8 cellular contexts compared by ENCODE assay signal in the genomic region with DNA sequence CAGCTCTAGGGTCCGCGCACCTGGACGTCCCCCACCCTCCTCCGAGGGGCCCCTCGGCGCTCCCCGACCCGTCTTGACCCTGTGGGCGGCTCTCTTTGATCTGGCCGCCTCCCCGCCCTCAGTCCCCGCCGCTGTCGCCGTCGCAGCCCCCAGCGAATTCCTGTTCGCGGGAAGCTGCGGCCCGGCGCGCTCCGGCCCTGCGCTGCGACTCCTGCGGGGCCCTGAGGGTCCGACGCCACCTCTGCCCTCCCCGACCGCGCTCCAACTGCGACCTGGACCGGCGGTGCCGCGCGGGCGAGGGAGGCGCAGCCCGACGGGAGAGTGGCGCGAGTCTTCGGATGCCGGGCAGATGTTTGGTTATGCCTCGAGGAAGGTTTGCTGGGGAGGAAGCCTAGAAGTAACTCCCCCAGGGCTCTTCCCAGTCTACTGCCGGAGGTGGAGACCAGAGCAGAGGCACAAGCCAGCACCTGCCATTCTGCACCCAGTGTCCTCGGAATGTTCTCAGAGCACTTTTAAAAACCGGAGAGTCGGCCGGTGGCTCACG. TPM values are rescaled to one million over a fixed set of nuclear protein-coding genes. Genes with fewer than 3 reads are reported as not detected.
DNase-seq lines count a peak whose midpoint lies in the region; ATAC-seq, FAIRE-seq and TF ChIP-seq lines count a peak whose summit lies in the region.

No MANE protein-coding gene starts in this region.

- peaks cover 0 to 8% (median 5%) of the 10 kb centered on the region in 7 donors for H3K4me1 Mint-ChIP-seq in naive thymus-derived CD4-positive, alpha-beta T cell

- peak overlapping the region in 9 of 10 donors; percentile 25 to 80 (median 55) for H3K4me3 Mint-ChIP-seq in naive thymus-derived CD4-positive, alpha-beta T cell

- POLR2A ChIA-PET in naive thymus-derived CD4-positive, alpha-beta T cell (lab: Charles Lee) = no interaction called here

- H3K36me3 Mint-ChIP-seq in naive thymus-derived CD4-positive, alpha-beta T cell = peaks cover 0 to 9% (median 5%) of the 10 kb centered on the region in 5 donors

- peaks cover 5% of the 10 kb centered on the region for H3K4me1 ChIP-seq in colonic mucosa
- peaks cover 0 to 6% of the 10 kb centered on the region in 2 donors for H3K4me1 ChIP-seq in naive thymus-derived CD4-positive, alpha-beta T cell (ENCODE audit: control insufficient read depth in 2 of 2, insufficient read depth in 2 of 2, low read length in 2 of 2)
- H3K4me1 ChIP-seq in kidney (ENCODE audit: control insufficient read depth in 1 of 2, insufficient read depth in 1 of 2, low read depth in 1 of 2, low read length in 2 of 2) = peaks cover 0 to 10% of the 10 kb centered on the region in 2 donors

- H3K36me3 ChIP-seq in colonic mucosa (no peaks in the 10 kb centered on the region), kidney (ENCODE audit: control insufficient read depth in 1 of 2, insufficient read depth in 2 of 2, low read length in 2 of 2) (no peaks in the 10 kb centered on the region)
- H3K36me3 ChIP-seq in naive thymus-derived CD4-positive, alpha-beta T cell (ENCODE audit: control insufficient read depth in 2 of 3, insufficient read depth in 3 of 3, low read length in 3 of 3) = no peaks in the 10 kb centered on the region

- H3K9ac ChIP-seq in colonic mucosa (ENCODE audit: low read depth in 2 of 2, low read length in 2 of 2) = no peak overlapping the region
- H3K9ac ChIP-seq in kidney (ENCODE audit: low read length in 2 of 2) = no peak overlapping the region

- H3K4me3 ChIP-seq in colonic mucosa (peak overlapping the region; percentile 51), kidney (ENCODE audit: low read length in 2 of 2) (peak overlapping the region in 1 of 2 donors; percentile 49)
- H3K4me3 ChIP-seq in naive thymus-derived CD4-positive, alpha-beta T cell (ENCODE audit: low read length) = no peak overlapping the region

- peaks cover 34 to 46% (median 38%) of the 10 kb centered on the region in 5 donors for H3K27me3 Mint-ChIP-seq in naive thymus-derived CD4-positive, alpha-beta T cell

- TF ChIP-seq CTCF in colonic mucosa (IDR thresholded peaks at IDR 0.05) (no peak), kidney (IDR thresholded peaks at IDR 0.05; ENCODE audit: borderline replicate concordance, extremely low read depth, insufficient read depth) (no peak)

- CTCF ChIA-PET in naive thymus-derived CD4-positive, alpha-beta T cell (lab: Charles Lee) = no interaction called here

- intact Hi-C loops in colonic mucosa (cut with DNase I) = no loop called here
- intact Hi-C loops in naive thymus-derived CD4-positive, alpha-beta T cell (cut with micrococcal nuclease) = no loop called here
- intact Hi-C loops in kidney (cut with DNase I) = no loop called here

- H3K27ac ChIP-seq in colonic mucosa (no peak overlapping the region), kidney (ENCODE audit: low read depth in 2 of 2, low read length in 2 of 2) (no peak overlapping the region)
- no peak overlapping the region for H3K27ac ChIP-seq in naive thymus-derived CD4-positive, alpha-beta T cell (ENCODE audit: low read depth, low read length)

- H3K9me3 ChIP-seq in colonic mucosa (no peaks in the 10 kb centered on the region), kidney (ENCODE audit: control insufficient read depth in 1 of 2, low read length in 2 of 2) (no peaks in the 10 kb centered on the region)
- H3K9me3 ChIP-seq in naive thymus-derived CD4-positive, alpha-beta T cell (ENCODE audit: control insufficient read depth in 2 of 3, low read length in 3 of 3) = peaks cover 0 to 1% (median 0%) of the 10 kb centered on the region in 3 experiments

- DNase-seq in GM03348 (ENCODE audit: low spot score) (peak; percentile 37), NCI-H146 treated with DMSO at 0.1 percent for 48 hours (lab: John Stamatoyannopoulos, UW; ENCODE audit: unreplicated experiment) (peak; percentile 20), colonic mucosa (no peak), kidney (no peak), NCI-H1436 treated with DMSO at 0.1 percent for 48 hours (lab: John Stamatoyannopoulos, UW) (no peak), NCI-H446 treated with DMSO at 0.1 percent for 48 hours (lab: John Stamatoyannopoulos, UW) (no peak)
- no peak for DNase-seq in naive thymus-derived CD4-positive, alpha-beta T cell

- no peak for FAIRE-seq in kidney (lab: Jason Lieb, UNC)

- H3K27me3 ChIP-seq in colonic mucosa = peaks cover 24% of the 10 kb centered on the region
- peaks cover 0 to 6% of the 10 kb centered on the region in 2 donors for H3K27me3 ChIP-seq in naive thymus-derived CD4-positive, alpha-beta T cell (ENCODE audit: control insufficient read depth in 2 of 2, insufficient read depth in 2 of 2, low read length in 2 of 2)

- peaks cover 3 to 13% (median 5%) of the 10 kb centered on the region in 11 donors for H3K9me3 Mint-ChIP-seq in naive thymus-derived CD4-positive, alpha-beta T cell

- no peak overlapping the region for H3K27ac Mint-ChIP-seq in naive thymus-derived CD4-positive, alpha-beta T cell

- ATAC-seq in GM21390 (IDR thresholded peaks at IDR 0.05; ENCODE audit: unreplicated experiment) = peak; percentile 40
- ATAC-seq in naive thymus-derived CD4-positive, alpha-beta T cell = no peak

RNA-seq across cellular contexts. Expression of gene ISM2, which starts 0.4 kb away (rescaled TPM):
- total RNA-seq in colonic mucosa (1 to 10 TPM in 1 of 2 donors, not detected in 1; 1.2 TPM), kidney (0.57 TPM)
- total RNA-seq in naive thymus-derived CD4-positive, alpha-beta T cell = not detected
- polyA plus RNA-seq in naive thymus-derived CD4-positive, alpha-beta T cell = not detected
- polyA plus RNA-seq in kidney (ENCODE audit: insufficient read depth, low read depth, low replicate concordance) = 0.80 TPM

RNA-seq across cellular contexts. Expression of gene AHSA1, which starts 41.2 kb away (rescaled TPM):
- total RNA-seq in colonic mucosa (100 to 1,000 TPM; 112 to 316 TPM), kidney (92.0 TPM)
- total RNA-seq in naive thymus-derived CD4-positive, alpha-beta T cell = 100 to 1,000 TPM in 3 of 5 experiments, 10 to 100 TPM in 2; 51.6 to 176 (median 103) TPM
- polyA plus RNA-seq in naive thymus-derived CD4-positive, alpha-beta T cell = 100 to 1,000 TPM; 142 to 175 TPM
- polyA plus RNA-seq in kidney (ENCODE audit: insufficient read depth, low read depth, low replicate concordance) = 149 TPM

RNA-seq across cellular contexts. Expression of gene VIPAS39, which starts 41.7 kb away (rescaled TPM):
- 10 to 100 TPM; 16.3 to 17.5 TPM for total RNA-seq in colonic mucosa
- 10 to 100 TPM; 12.1 to 21.2 (median 20.5) TPM for total RNA-seq in naive thymus-derived CD4-positive, alpha-beta T cell
- polyA plus RNA-seq in naive thymus-derived CD4-positive, alpha-beta T cell = 10 to 100 TPM; 10.5 to 11.7 TPM
- 16.6 TPM for total RNA-seq in kidney
- 14.1 TPM for polyA plus RNA-seq in kidney (ENCODE audit: insufficient read depth, low read depth, low replicate concordance)

Comparison
In these comparisons a context has a peak if more than half of its experiments do, and no peak if none do; other contexts are left out.
1. DNase-seq: peak in GM03348 (single experiment) and NCI-H146 treated with DMSO at 0.1 percent for 48 hours (single experiment); none in colonic mucosa (single experiment), naive thymus-derived CD4-positive, alpha-beta T cell (0 of 9), kidney (single experiment), NCI-H1436 treated with DMSO at 0.1 percent for 48 hours (single experiment) and NCI-H446 treated with DMSO at 0.1 percent for 48 hours (single experiment).